In the genomic region with DNA sequence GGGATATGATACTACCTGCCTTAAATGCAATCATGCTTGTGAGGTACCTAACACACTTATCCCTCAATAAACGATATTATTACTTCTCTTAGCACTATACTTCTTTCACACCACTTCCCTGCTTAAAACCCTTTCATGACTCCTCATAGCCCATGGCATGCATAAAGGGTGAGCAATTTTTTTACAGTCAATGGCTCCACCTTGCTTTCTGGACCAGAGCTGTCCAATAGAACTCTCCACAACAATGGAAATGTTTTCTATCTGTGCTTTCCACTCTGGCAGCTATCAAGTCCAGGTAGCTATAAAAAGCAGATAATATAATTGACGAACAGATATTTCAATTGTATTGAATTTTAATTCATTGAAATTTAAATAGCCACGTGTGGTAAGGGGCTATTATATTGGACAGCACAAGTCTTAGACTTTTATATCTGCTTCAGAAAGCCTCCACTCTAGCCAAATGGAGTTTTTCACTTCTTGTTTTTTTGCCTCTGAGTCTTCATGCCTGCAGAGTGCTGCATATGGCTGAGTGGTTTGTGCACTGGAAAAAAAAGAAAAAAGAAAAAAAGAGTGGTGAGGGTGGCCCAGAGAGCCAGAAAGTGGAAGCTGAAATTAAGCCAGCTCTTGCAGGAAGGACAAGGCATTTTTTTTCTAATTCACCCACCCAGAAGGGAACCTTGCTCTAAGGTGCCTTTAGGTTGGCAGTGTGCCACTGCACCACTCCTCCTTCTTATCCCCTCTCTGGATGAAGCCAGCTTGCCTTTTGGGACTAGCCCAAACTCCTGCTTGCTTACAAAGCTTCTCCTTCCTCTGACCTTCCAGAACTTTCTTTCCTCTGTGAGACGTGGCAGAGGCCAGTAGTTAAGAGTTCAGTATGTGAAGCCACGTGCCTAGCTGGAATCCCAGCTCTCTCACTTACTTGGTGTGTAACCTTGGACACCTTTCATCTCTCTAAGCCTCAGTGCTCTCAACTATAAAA, we compare ENCODE assay signal across 17 cellular contexts.
DNase-seq lines count a peak whose midpoint lies in the region; ATAC-seq and TF ChIP-seq lines count a peak whose summit lies in the region.
"Had no signal": no experiment of that assay in that cellular context is flagged by ENCODE, and none has a peak within 500 bp of the region (broad histone marks: within the 10 kb centered on the region; RNA-seq: fewer than 3 reads in every experiment).

No MANE protein-coding gene starts in this region.

- no peak overlapping the region for H3K14ac ChIP-seq in trophoblast cell (ENCODE audit: low read length)

- H3K4ac ChIP-seq in trophoblast cell (ENCODE audit: low read depth, low read length): no peak overlapping the region

- peak overlapping the region; percentile 12 for H2BK120ac ChIP-seq in trophoblast cell (ENCODE audit: insufficient read depth, low read length, poor library complexity)

- no peak overlapping the region for H4K8ac ChIP-seq in trophoblast cell (ENCODE audit: low read depth, low read length)

- H3K4me1 ChIP-seq in trophoblast cell (ENCODE audit: control insufficient read depth in 1 of 2, insufficient read depth in 2 of 2, low read length in 2 of 2): peaks cover 11 to 13% of the 10 kb centered on the region in 2 experiments
- H3K4me1 ChIP-seq: body of pancreas, Caco-2 had no signal

- in situ Hi-C loops in brain microvascular endothelial cell (cut with HindIII; ENCODE audit: low pct_ligation_motif_present, low sequenced_read_pairs): loop anchor here (25.0 kb wide), 2 partner anchors 320 to 545 kb away; a partner anchor contains a TSS

- H2AK5ac ChIP-seq in trophoblast cell (ENCODE audit: low read length): peak overlapping the region; percentile 11

- H3K79me1 ChIP-seq in trophoblast cell (ENCODE audit: low read length): peaks cover 16% of the 10 kb centered on the region

- no peak overlapping the region for H3K4me3 ChIP-seq in brain microvascular endothelial cell (ENCODE audit: low read depth, low read length)
- no peak overlapping the region for H3K4me3 ChIP-seq in trophoblast cell (ENCODE audit: low read depth, low read length)
- H3K4me3 ChIP-seq: body of pancreas, gastroesophageal sphincter, vagina had no signal

- no peak overlapping the region for H4K12ac ChIP-seq in trophoblast cell (ENCODE audit: low read depth, low read length)

- H3K36me3 ChIP-seq in brain microvascular endothelial cell (replicated peaks) (no peaks in the 10 kb centered on the region), trophoblast cell (ENCODE audit: control insufficient read depth in 1 of 2, insufficient read depth in 2 of 2, low read length in 2 of 2) (no peaks in the 10 kb centered on the region)
- H3K36me3 ChIP-seq: gastroesophageal sphincter, vagina had no signal

- peak; percentile 14 for TF ChIP-seq CTCF in brain microvascular endothelial cell (IDR thresholded peaks at IDR 0.05; ENCODE audit: low read depth, low read length, missing control alignments)

- peak overlapping the region; percentile 11 for H4K91ac ChIP-seq in trophoblast cell (ENCODE audit: low read depth, low read length)

- no peak overlapping the region for H3K4me2 ChIP-seq in trophoblast cell (ENCODE audit: low read length)

- H3K9me3 ChIP-seq in trophoblast cell (ENCODE audit: insufficient read depth, low read depth, low read length): peaks cover 1% of the 10 kb centered on the region
- H3K9me3 ChIP-seq: body of pancreas, Caco-2, vagina had no signal

- peak overlapping the region; percentile 30 for H2BK12ac ChIP-seq in trophoblast cell (ENCODE audit: low read length)

- H3K27me3 ChIP-seq in brain microvascular endothelial cell (replicated peaks): no peaks in the 10 kb centered on the region
- no peaks in the 10 kb centered on the region for H3K27me3 ChIP-seq in trophoblast cell (ENCODE audit: insufficient read depth, low read length)
- H3K27me3 ChIP-seq: body of pancreas, gastroesophageal sphincter, vagina had no signal

- ATAC-seq in HG03095 (IDR thresholded peaks at IDR 0.05; ENCODE audit: unreplicated experiment) (peak; percentile 42), HG02884 (IDR thresholded peaks at IDR 0.05; ENCODE audit: unreplicated experiment) (no peak), HG02938 (IDR thresholded peaks at IDR 0.05; ENCODE audit: unreplicated experiment) (no peak)
- ATAC-seq: body of pancreas; gastroesophageal sphincter; stimulated activated memory B cell treated with anti-CD40 and anti-IgM and Interleukin-4, amounts not matched to agents 10 μg/mL and 1 μg/mL and 100 μg/mL, for 72 hours had no signal

- H3K27ac ChIP-seq in brain microvascular endothelial cell: peak overlapping the region; percentile 97
- H3K27ac ChIP-seq in trophoblast cell (ENCODE audit: low read depth, low read length): no peak overlapping the region
- H3K27ac ChIP-seq: body of pancreas, vagina, VCaP had no signal

- no peak overlapping the region for H2AFZ ChIP-seq in trophoblast cell (ENCODE audit: insufficient read depth, low read length, poor library complexity)

- WGBS in trophoblast cell (ENCODE audit: extremely low coverage, insufficient coverage, insufficient read length): 100% methylated on average over 1 of the region's 5 CpGs

- H2BK5ac ChIP-seq in trophoblast cell (ENCODE audit: low read depth, low read length, poor library complexity): no peak overlapping the region

- no peaks in the 10 kb centered on the region for H3K79me2 ChIP-seq in trophoblast cell (ENCODE audit: control insufficient read depth, insufficient read depth, low read length, poor library complexity)

- H3K23ac ChIP-seq in trophoblast cell (ENCODE audit: low read length): no peak overlapping the region

- DNase-seq in NCI-H2029 (lab: John Stamatoyannopoulos, UW): peak; percentile 29
- no peak for DNase-seq in NCI-H2029 treated with DMSO at 0.1 percent for 48 hours (lab: John Stamatoyannopoulos, UW)
- DNase-seq in brain microvascular endothelial cell: no peak
- DNase-seq in trophoblast cell: no peak
- no peak for DNase-seq in C1 segment of cervical spinal cord (lab: John Stamatoyannopoulos, UW)
- DNase-seq: body of pancreas; Caco-2; effector CD8-positive, alpha-beta T cell; Kasumi-1; NCI-H1930 had no signal

- no peak overlapping the region for H3K9ac ChIP-seq in trophoblast cell (ENCODE audit: low read length)

- H3K18ac ChIP-seq in trophoblast cell (ENCODE audit: low read length): peak overlapping the region; percentile 71
